11 cellular contexts compared by ENCODE assay signal in the genomic region with DNA sequence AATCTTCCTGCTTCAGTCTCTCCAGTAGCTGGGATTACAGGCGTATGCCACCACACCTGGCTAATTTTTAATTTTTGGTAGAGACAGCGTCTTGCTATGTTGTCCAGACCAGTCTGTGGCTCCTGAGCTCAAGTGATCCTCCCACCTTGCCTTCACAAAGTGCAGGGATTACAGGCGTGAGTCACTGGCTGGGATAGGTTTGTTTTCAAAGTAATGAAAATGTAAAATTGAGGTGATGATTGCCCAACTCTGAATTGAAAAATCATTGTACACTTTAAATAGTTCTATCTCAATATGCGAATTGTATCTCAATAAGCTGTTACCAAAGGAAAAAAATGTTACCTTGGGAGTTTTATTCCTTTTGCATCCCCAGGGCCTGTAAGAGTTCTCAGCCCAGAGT. TPM values are rescaled to one million over a fixed set of nuclear protein-coding genes. Genes with fewer than 3 reads are reported as not detected.
DNase-seq lines count a peak whose midpoint lies in the region; TF ChIP-seq lines count a peak whose summit lies in the region.
"Had no signal": no experiment of that assay in that cellular context is flagged by ENCODE, and none has a peak within 500 bp of the region (broad histone marks: within the 10 kb centered on the region; RNA-seq: fewer than 3 reads in every experiment).

No MANE protein-coding gene starts in this region.

- H3K9me3 ChIP-seq in suprapubic skin (no peaks in the 10 kb centered on the region), prostate gland (no peaks in the 10 kb centered on the region)

- peaks cover 3% of the 10 kb centered on the region for H3K36me3 Mint-ChIP-seq in activated naive CD4-positive, alpha-beta T cell treated with anti-CD3 and anti-CD28 coated beads for 36 hours (ENCODE audit: low read depth)
- peaks cover 15% of the 10 kb centered on the region for H3K36me3 Mint-ChIP-seq in activated T-helper 1 cell treated with anti-CD3 and anti-CD28 coated beads, Interleukin-12 subunit alpha, Interleukin-12 subunit beta, Interleukin-2, Interleukin-4 antibody, amounts not matched to agents 30 ng/mL and 10 ng/mL and 1 ng/mL, durations not matched to agents 14 hours and 24 hours and 36 hours (ENCODE audit: low read depth)

- TF ChIP-seq CTCF in suprapubic skin (IDR thresholded peaks at IDR 0.05) (no peak), prostate gland (IDR thresholded peaks at IDR 0.05) (no peak)

- DNase-seq in activated naive CD4-positive, alpha-beta T cell treated with anti-CD3 and anti-CD28 coated beads for 36 hours, result no peak
- DNase-seq in activated naive CD4-positive, alpha-beta T cell treated with anti-CD3 and anti-CD28 coated beads, Interleukin-2, amount 50 U/mL, for 16 hours, result no peak
- DNase-seq in activated T-helper 1 cell treated with anti-CD3 and anti-CD28 coated beads, Interleukin-12 subunit alpha, Interleukin-12 subunit beta, Interleukin-2, Interleukin-4 antibody, amounts not matched to agents 30 ng/mL and 10 ng/mL and 1 ng/mL, durations not matched to agents 14 hours and 24 hours and 36 hours (ENCODE audit: low spot score), result no peak
- DNase-seq in glomerular visceral epithelial cell (ENCODE audit: extremely low spot score) (peak; percentile 39), suprapubic skin (ENCODE audit: low spot score in 2 of 2) (no peak), cerebellar nuclear complex (lab: John Stamatoyannopoulos, UW) (no peak), NCI-H446 treated with DMSO at 0.1 percent for 48 hours (lab: John Stamatoyannopoulos, UW) (no peak), prostate gland (ENCODE audit: low spot score) (no peak)
- DNase-seq: activated gamma-delta T cell; effector CD4-positive, alpha-beta T cell; NCI-H2171 treated with DMSO at 0.1 percent for 48 hours had no signal

- H3K4me1 ChIP-seq in suprapubic skin, result peaks cover 38% of the 10 kb centered on the region
- no peaks in the 10 kb centered on the region for H3K4me1 ChIP-seq in prostate gland (replicated peaks)

- H3K4me1 Mint-ChIP-seq in activated naive CD4-positive, alpha-beta T cell treated with anti-CD3 and anti-CD28 coated beads for 36 hours (ENCODE audit: low read depth), result peaks cover 23% of the 10 kb centered on the region
- peaks cover 35% of the 10 kb centered on the region for H3K4me1 Mint-ChIP-seq in activated T-helper 1 cell treated with anti-CD3 and anti-CD28 coated beads, Interleukin-12 subunit alpha, Interleukin-12 subunit beta, Interleukin-2, Interleukin-4 antibody, amounts not matched to agents 30 ng/mL and 10 ng/mL and 1 ng/mL, durations not matched to agents 14 hours and 24 hours and 36 hours (ENCODE audit: low read depth)

- H3K27ac ChIP-seq in suprapubic skin (peak overlapping the region; percentile 75), prostate gland (no peak overlapping the region)

- no peak overlapping the region for H3K27ac Mint-ChIP-seq in activated naive CD4-positive, alpha-beta T cell treated with anti-CD3 and anti-CD28 coated beads for 36 hours
- peak overlapping the region; percentile 32 for H3K27ac Mint-ChIP-seq in activated T-helper 1 cell treated with anti-CD3 and anti-CD28 coated beads, Interleukin-12 subunit alpha, Interleukin-12 subunit beta, Interleukin-2, Interleukin-4 antibody, amounts not matched to agents 30 ng/mL and 10 ng/mL and 1 ng/mL, durations not matched to agents 14 hours and 24 hours and 36 hours

- H3K4me3 Mint-ChIP-seq in activated naive CD4-positive, alpha-beta T cell treated with anti-CD3 and anti-CD28 coated beads for 36 hours, result peak overlapping the region; percentile 36
- peak overlapping the region; percentile 82 for H3K4me3 Mint-ChIP-seq in activated T-helper 1 cell treated with anti-CD3 and anti-CD28 coated beads, Interleukin-12 subunit alpha, Interleukin-12 subunit beta, Interleukin-2, Interleukin-4 antibody, amounts not matched to agents 30 ng/mL and 10 ng/mL and 1 ng/mL, durations not matched to agents 14 hours and 24 hours and 36 hours

- H3K27me3 ChIP-seq in suprapubic skin (no peaks in the 10 kb centered on the region), prostate gland (replicated peaks; ENCODE audit: insufficient read depth) (no peaks in the 10 kb centered on the region)

- intact Hi-C loops in activated naive CD4-positive, alpha-beta T cell treated with anti-CD3 and anti-CD28 coated beads for 36 hours (cut with micrococcal nuclease), result loop anchor here (10.0 kb wide), 1 partner anchor 232 kb away; a partner anchor contains a TSS
- intact Hi-C loops in activated T-helper 1 cell treated with anti-CD3 and anti-CD28 coated beads, Interleukin-12 subunit alpha, Interleukin-12 subunit beta, Interleukin-2, Interleukin-4 antibody, amounts not matched to agents 30 ng/mL and 10 ng/mL and 1 ng/mL, durations not matched to agents 14 hours and 24 hours and 36 hours (cut with micrococcal nuclease), result no loop called here
- intact Hi-C loops in prostate gland (cut with DNase I), result no loop called here

- H3K9me3 Mint-ChIP-seq in activated naive CD4-positive, alpha-beta T cell treated with anti-CD3 and anti-CD28 coated beads for 36 hours, result no peaks in the 10 kb centered on the region
- H3K9me3 Mint-ChIP-seq in activated T-helper 1 cell treated with anti-CD3 and anti-CD28 coated beads, Interleukin-12 subunit alpha, Interleukin-12 subunit beta, Interleukin-2, Interleukin-4 antibody, amounts not matched to agents 30 ng/mL and 10 ng/mL and 1 ng/mL, durations not matched to agents 14 hours and 24 hours and 36 hours, result no peaks in the 10 kb centered on the region

- 59% methylated on average over 4 of the region's 4 CpGs for WGBS in suprapubic skin
- 90% methylated on average over 4 of the region's 4 CpGs for WGBS in prostate gland

- CTCF ChIA-PET in activated naive CD4-positive, alpha-beta T cell treated with anti-CD3 and anti-CD28 coated beads for 36 hours (lab: Charles Lee), result interaction anchor here (1.1 kb wide), 1 partner anchor 26 kb away, joined by 4 read pairs; no protein-coding TSS in a partner anchor

- H3K36me3 ChIP-seq in suprapubic skin (peaks cover 11% of the 10 kb centered on the region), prostate gland (no peaks in the 10 kb centered on the region)

- TF ChIP-seq EP300 in suprapubic skin (IDR thresholded peaks at IDR 0.05), result no peak

- H3K4me3 ChIP-seq in suprapubic skin, result no peak overlapping the region
- no peak overlapping the region for H3K4me3 ChIP-seq in prostate gland

- no peaks in the 10 kb centered on the region for H3K27me3 Mint-ChIP-seq in activated naive CD4-positive, alpha-beta T cell treated with anti-CD3 and anti-CD28 coated beads for 36 hours (ENCODE audit: low read depth)
- peaks cover 4% of the 10 kb centered on the region for H3K27me3 Mint-ChIP-seq in activated T-helper 1 cell treated with anti-CD3 and anti-CD28 coated beads, Interleukin-12 subunit alpha, Interleukin-12 subunit beta, Interleukin-2, Interleukin-4 antibody, amounts not matched to agents 30 ng/mL and 10 ng/mL and 1 ng/mL, durations not matched to agents 14 hours and 24 hours and 36 hours (ENCODE audit: insufficient read depth)

- TF ChIP-seq POLR2A in suprapubic skin (IDR thresholded peaks at IDR 0.05) (no peak), prostate gland (IDR thresholded peaks at IDR 0.05) (no peak)

RNA-seq across cellular contexts. Expression of a gene that starts 1.2 kb away (rescaled TPM):
- 10 to 100 TPM; 26.7 to 33.0 TPM for total RNA-seq in activated naive CD4-positive, alpha-beta T cell treated with anti-CD3 and anti-CD28 coated beads for 36 hours
- 57.2 and 64.3 TPM in 2 replicates for total RNA-seq in activated T-helper 1 cell treated with anti-CD3 and anti-CD28 coated beads, Interleukin-12 subunit alpha, Interleukin-12 subunit beta, Interleukin-2, Interleukin-4 antibody, amounts not matched to agents 30 ng/mL and 10 ng/mL and 1 ng/mL, durations not matched to agents 14 hours and 24 hours and 36 hours
- total RNA-seq in suprapubic skin (100 to 1,000 TPM; 110 to 130 (median 126) TPM), prostate gland (100 to 1,000 TPM; 123 to 261 TPM)

RNA-seq across cellular contexts. Expression of a gene that starts 24.5 kb away (rescaled TPM):
- 100 to 1,000 TPM; 324 to 330 TPM for total RNA-seq in activated naive CD4-positive, alpha-beta T cell treated with anti-CD3 and anti-CD28 coated beads for 36 hours
- total RNA-seq in activated T-helper 1 cell treated with anti-CD3 and anti-CD28 coated beads, Interleukin-12 subunit alpha, Interleukin-12 subunit beta, Interleukin-2, Interleukin-4 antibody, amounts not matched to agents 30 ng/mL and 10 ng/mL and 1 ng/mL, durations not matched to agents 14 hours and 24 hours and 36 hours, result 271 and 313 TPM in 2 replicates
- total RNA-seq in suprapubic skin, result 10 to 100 TPM; 36.9 to 49.8 (median 39.9) TPM
- total RNA-seq in prostate gland, result 10 to 100 TPM; 46.4 to 47.2 TPM

RNA-seq across cellular contexts. Expression of a gene that starts 24.8 kb away (rescaled TPM):
- 10 to 100 TPM; 48.5 to 50.6 TPM for total RNA-seq in activated naive CD4-positive, alpha-beta T cell treated with anti-CD3 and anti-CD28 coated beads for 36 hours
- 87.9 and 90.9 TPM in 2 replicates for total RNA-seq in activated T-helper 1 cell treated with anti-CD3 and anti-CD28 coated beads, Interleukin-12 subunit alpha, Interleukin-12 subunit beta, Interleukin-2, Interleukin-4 antibody, amounts not matched to agents 30 ng/mL and 10 ng/mL and 1 ng/mL, durations not matched to agents 14 hours and 24 hours and 36 hours
- total RNA-seq in suprapubic skin (10 to 100 TPM; 23.8 to 31.9 (median 25.8) TPM), prostate gland (10 to 100 TPM; 18.5 to 57.2 TPM)
